15 cellular contexts compared by ENCODE assay signal in genomic region chr10:6134099-6134880, GRCh38.
"Had no signal": no experiment of that assay in that cellular context is flagged by ENCODE, and none has a peak within 500 bp of the region (broad histone marks: within the 10 kb centered on the region; RNA-seq: fewer than 3 reads in every experiment).

No MANE protein-coding gene starts in this region.

- H3K4me1 ChIP-seq: colonic mucosa had no signal

- ATAC-seq: left ventricle myocardium superior had no signal

- DNase-seq: activated CD4-positive, alpha-beta T cell treated with anti-CD3 and anti-CD28 coated beads for 1 hour; caudate nucleus; colonic mucosa; effector memory CD4-positive, alpha-beta T cell; left ventricle myocardium superior; mesendoderm; nephron progenitor cell; psoas muscle; stimulated activated CD4-positive, alpha-beta T cell treated with anti-CD3 and anti-CD28 coated beads, Interleukin-2, amount 100 ng/mL, for 48 hours; stimulated activated CD8-positive, alpha-beta memory T cell treated with anti-CD3 and anti-CD28 coated beads, Interleukin-4, amount 100 ng/mL, for 48 hours; SW 1271; T-helper 9 cell had no signal

- H3K4me3 Mint-ChIP-seq: nephron progenitor cell had no signal

- H3K9me3 Mint-ChIP-seq: nephron progenitor cell; stimulated activated naive CD8-positive, alpha-beta T cell treated with anti-CD3 and anti-CD28 coated beads, Interleukin-15, Interleukin-2, amounts not matched to agents 100 ng/mL and 50 ng/mL, for 24 hours had no signal

- FAIRE-seq: keratinocyte had no signal

- H3K4me3 ChIP-seq: colonic mucosa, psoas muscle, upper lobe of left lung had no signal

- H3K27me3 ChIP-seq: colonic mucosa, upper lobe of left lung had no signal

- H3K27ac ChIP-seq: colonic mucosa, psoas muscle, upper lobe of left lung had no signal

- H3K9me3 ChIP-seq: colonic mucosa, psoas muscle, upper lobe of left lung had no signal

- H3K36me3 ChIP-seq: colonic mucosa, upper lobe of left lung had no signal

- H3K27ac Mint-ChIP-seq: nephron progenitor cell had no signal
